ENCODE assay signal across 9 cellular contexts in the genomic region with DNA sequence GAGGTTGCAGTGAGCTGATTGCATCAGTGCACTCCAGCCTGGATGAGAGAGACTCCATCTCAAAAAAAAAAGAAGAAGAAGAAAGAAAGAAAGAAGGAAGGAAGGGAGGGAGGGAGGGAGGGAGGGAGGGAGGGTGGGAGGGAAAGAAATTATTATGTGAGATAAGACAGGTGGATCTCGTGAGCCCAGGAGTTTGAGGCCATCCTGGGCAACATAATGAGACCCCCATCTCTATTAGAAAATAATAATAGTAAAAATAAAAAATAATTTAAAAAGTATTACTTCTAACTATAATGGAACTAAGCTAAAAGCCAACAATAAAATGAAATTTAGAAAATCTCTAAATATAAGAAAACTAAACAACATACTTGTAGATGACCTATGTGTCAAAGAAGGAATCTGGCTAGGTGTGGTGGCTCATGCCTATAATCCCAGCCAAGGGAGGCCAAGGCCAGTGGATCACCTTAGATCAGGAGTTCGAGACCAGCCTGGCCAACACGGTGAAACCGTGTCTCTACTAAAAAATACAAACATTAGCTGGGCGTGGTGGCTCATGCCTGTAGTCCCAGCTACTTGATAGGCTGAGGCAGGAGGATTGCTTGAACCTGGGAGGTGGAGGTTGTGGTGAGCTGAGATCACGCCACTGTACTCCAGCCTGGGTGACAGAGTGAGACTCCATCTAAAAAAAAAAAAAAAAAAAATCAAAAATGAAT. TPM values are rescaled to one million over a fixed set of nuclear protein-coding genes. Genes with fewer than 3 reads are reported as not detected.
"Had no signal": no experiment of that assay in that cellular context is flagged by ENCODE, and none has a peak within 500 bp of the region (broad histone marks: within the 10 kb centered on the region; RNA-seq: fewer than 3 reads in every experiment).

No MANE protein-coding gene starts in this region.

RNA-seq across cellular contexts. Expression of gene LGALS7, which starts 12.4 kb away (rescaled TPM):
- total RNA-seq: LHCN-M2, NCI-H460, OCI-LY7, Right ventricle myocardium inferior, RPMI7951, SK-MEL-5 had no signal

RNA-seq across cellular contexts. Expression of gene CAPN12, which starts 16.7 kb away (rescaled TPM):
- total RNA-seq: LHCN-M2, MCF 10A, Right ventricle myocardium inferior, RPMI7951, SJCRH30, SK-MEL-5 had no signal

RNA-seq across cellular contexts. Expression of gene LGALS7B, which starts 28.0 kb away (rescaled TPM):
- total RNA-seq: LHCN-M2, NCI-H460, OCI-LY7, PC-9, Right ventricle myocardium inferior, RPMI7951, SJCRH30, SK-MEL-5 had no signal

RNA-seq across cellular contexts. Expression of gene LGALS4, which starts 51.8 kb away (rescaled TPM):
- total RNA-seq: LHCN-M2, MCF 10A, NCI-H460, RPMI7951, SK-MEL-5 had no signal
